In genomic region chr11:80435345-80435744, GRCh38 we compare ENCODE assay signal across 24 cellular contexts.
DNase-seq lines count a peak whose midpoint lies in the region; ATAC-seq, FAIRE-seq and TF ChIP-seq lines count a peak whose summit lies in the region.
"Had no signal": no experiment of that assay in that cellular context is flagged by ENCODE, and none has a peak within 500 bp of the region (broad histone marks: within the 10 kb centered on the region; RNA-seq: fewer than 3 reads in every experiment).

No MANE protein-coding gene starts in this region.

- H3K36me3 ChIP-seq in HepG2 (replicated peaks in 1 of 2; ENCODE audit: control insufficient read depth in 1 of 2, insufficient read depth in 2 of 2, low read length in 2 of 2) (no peaks in the 10 kb centered on the region), right lobe of liver (no peaks in the 10 kb centered on the region), H1 (ENCODE audit: control insufficient read depth in 2 of 4, insufficient read depth in 4 of 4, low read length in 3 of 4) (no peaks in the 10 kb centered on the region), osteoblast (ENCODE audit: insufficient read depth, low read length) (no peaks in the 10 kb centered on the region)
- H3K36me3 ChIP-seq: BE2C; BLaER1 treated with 17β-estradiol and CSF1 and Interleukin-3, amounts not matched to agents 10 nM and 100 nM had no signal

- intact Hi-C loops in HepG2 (cut with micrococcal nuclease; ENCODE audit: unreplicated experiment) = no loop called here
- intact Hi-C loops in right lobe of liver (cut with DNase I) = no loop called here

- H3K4me2 ChIP-seq in HepG2 (ENCODE audit: low read depth, low read length) = no peak overlapping the region
- no peak overlapping the region for H3K4me2 ChIP-seq in H1 (ENCODE audit: insufficient read depth in 1 of 2, low read depth in 2 of 2, low read length in 2 of 2)
- no peak overlapping the region for H3K4me2 ChIP-seq in osteoblast (ENCODE audit: insufficient read depth, low read length)
- H3K4me2 ChIP-seq: BLaER1 treated with 17β-estradiol and CSF1 and Interleukin-3, amounts not matched to agents 10 nM and 100 nM had no signal

- no peak for DNase-seq in HepG2 (ENCODE audit: low spot score)
- no peak for DNase-seq in right lobe of liver
- no peak for DNase-seq in H1 (ENCODE audit: low read depth in 1 of 2, low spot score in 2 of 2)
- DNase-seq in osteoblast (ENCODE audit: insufficient read length, low spot score, missing footprints) = peak; percentile 19
- DNase-seq in activated T-cell treated with anti-CD3 and anti-CD28 coated beads for 4 hours = no peak
- DNase-seq: ACHN; AML-193; BE2C; CD4-positive, alpha-beta T cell; CD8-positive, alpha-beta memory T cell; DMS 273 treated with DMSO at 0.1 percent for 48 hours; DMS79; EL; GDM1; GOT3; H7; HCEC 1CT had no signal

- in situ Hi-C loops in HepG2 (cut with HindIII; ENCODE audit: extremely low pct_ligation_motif_present, low pct_unique_long_range_greater_than_20kb) = no loop called here

- no peak overlapping the region for H4K91ac ChIP-seq in H1 (replicated peaks; ENCODE audit: insufficient read length, low read length)

- H3K9me3 ChIP-seq in HepG2 (ENCODE audit: low read length) (no peaks in the 10 kb centered on the region), right lobe of liver (no peaks in the 10 kb centered on the region), H1 (ENCODE audit: insufficient read depth in 2 of 2, low read depth in 1 of 2, low read length in 1 of 2) (no peaks in the 10 kb centered on the region), osteoblast (ENCODE audit: low read depth, low read length) (no peaks in the 10 kb centered on the region)
- H3K9me3 ChIP-seq: BE2C; BLaER1 treated with 17β-estradiol and CSF1 and Interleukin-3, amounts not matched to agents 10 nM and 100 nM had no signal

- H3K4me1 ChIP-seq in HepG2 (ENCODE audit: insufficient read depth, low read length) (no peaks in the 10 kb centered on the region), right lobe of liver (no peaks in the 10 kb centered on the region), H1 (replicated peaks in 1 of 4; ENCODE audit: control insufficient read depth in 3 of 4, insufficient read depth in 4 of 4, low read length in 3 of 4) (no peaks in the 10 kb centered on the region), osteoblast (ENCODE audit: insufficient read depth, low read length) (no peaks in the 10 kb centered on the region)
- H3K4me1 ChIP-seq: BE2C had no signal

- no peak overlapping the region for H2AFZ ChIP-seq in HepG2 (ENCODE audit: low read length)
- no peak overlapping the region for H2AFZ ChIP-seq in H1 (ENCODE audit: low read length)
- H2AFZ ChIP-seq in osteoblast (ENCODE audit: low read length) = no peak overlapping the region

- no peak for TF ChIP-seq POLR2A in HepG2 (IDR thresholded peaks at IDR 0.05; ENCODE audit: insufficient read depth in 1 of 2, low read depth in 2 of 2, low read length in 2 of 2)
- TF ChIP-seq POLR2A in right lobe of liver (IDR thresholded peaks at IDR 0.05) = no peak
- TF ChIP-seq POLR2A in H1 (IDR thresholded peaks at IDR 0.05; ENCODE audit: control extremely low read depth in 1 of 2, low read depth in 2 of 2, low read length in 2 of 2) = no peak

- H3K27me3 ChIP-seq in HepG2 (ENCODE audit: control insufficient read depth in 1 of 2, insufficient read depth in 2 of 2, low read length in 2 of 2) (no peaks in the 10 kb centered on the region), right lobe of liver (no peaks in the 10 kb centered on the region), H1 (replicated peaks in 1 of 4; ENCODE audit: control insufficient read depth in 3 of 4, extremely low read depth in 1 of 4, insufficient read depth in 3 of 4, low read length in 3 of 4) (no peaks in the 10 kb centered on the region), osteoblast (ENCODE audit: insufficient read depth, low read length) (no peaks in the 10 kb centered on the region)
- H3K27me3 ChIP-seq: BE2C; BLaER1 treated with 17β-estradiol and CSF1 and Interleukin-3, amounts not matched to agents 10 nM and 100 nM had no signal

- no peak overlapping the region for H3K9ac ChIP-seq in HepG2 (ENCODE audit: insufficient read depth, low read depth, low read length)
- H3K9ac ChIP-seq in H1 (replicated peaks in 1 of 4; ENCODE audit: extremely low read depth in 1 of 4, low read depth in 3 of 4, low read length in 3 of 4) = no peak overlapping the region
- H3K9ac ChIP-seq: BLaER1 treated with 17β-estradiol and CSF1 and Interleukin-3, amounts not matched to agents 10 nM and 100 nM had no signal

- H4K5ac ChIP-seq in H1 (ENCODE audit: insufficient read length, low read depth, low read length) = no peak overlapping the region

- H3K79me2 ChIP-seq in HepG2 (ENCODE audit: insufficient read depth, low read length) (no peaks in the 10 kb centered on the region), H1 (ENCODE audit: control insufficient read depth in 1 of 2, insufficient read depth in 2 of 2, low read length in 2 of 2) (no peaks in the 10 kb centered on the region), osteoblast (ENCODE audit: insufficient read depth, low read length) (no peaks in the 10 kb centered on the region)

- TF ChIP-seq RAD21 in HepG2 (CRISPR knock-in tag; IDR thresholded peaks at IDR 0.05) = no peak
- no peak for TF ChIP-seq RAD21 in H1 (IDR thresholded peaks at IDR 0.05 in 1 of 2, conservative IDR thresholded peaks at IDR 0.05 in 1 of 2; ENCODE audit: low read depth in 2 of 2, low read length in 2 of 2)

- no peak overlapping the region for H3K14ac ChIP-seq in H1 (ENCODE audit: insufficient read length)

- CTCF ChIA-PET in HepG2 (lab: Yijun Ruan, JAX; ENCODE audit: low intra/inter-chr PET ratio, low total read pairs) (no interaction called here), H1 (lab: Charles Lee; ENCODE audit: partially characterized antibody) (interaction anchor here (0.7 to 1.0 kb wide), 2 partner anchors 11 to 806 kb away, joined by 3 to 4 read pairs; no protein-coding TSS in a partner anchor)

- FAIRE-seq in HepG2 (lab: Jason Lieb, UNC) = no peak
- FAIRE-seq in H1 (lab: Jason Lieb, UNC) = no peak
- FAIRE-seq: A204.1, D721Med, GM12891, GM18507 had no signal

- no peak overlapping the region for H4K8ac ChIP-seq in H1 (ENCODE audit: extremely low read depth, insufficient read depth, low read length)

- H2BK12ac ChIP-seq in H1 (ENCODE audit: low read depth, low read length) = no peak overlapping the region

- no peak overlapping the region for H2BK120ac ChIP-seq in H1 (replicated peaks; ENCODE audit: low read depth, low read length)

- no peaks in the 10 kb centered on the region for H4K20me1 ChIP-seq in HepG2 (ENCODE audit: insufficient read depth, low read length)
- H4K20me1 ChIP-seq in H1 (replicated peaks in 1 of 2; ENCODE audit: control insufficient read depth in 1 of 2, insufficient read depth in 2 of 2, low read length in 2 of 2) = no peaks in the 10 kb centered on the region
- H4K20me1 ChIP-seq in osteoblast (ENCODE audit: insufficient read depth, low read length) = no peaks in the 10 kb centered on the region
- H4K20me1 ChIP-seq: BLaER1 treated with 17β-estradiol and CSF1 and Interleukin-3, amounts not matched to agents 10 nM and 100 nM had no signal

- H2AK5ac ChIP-seq in H1 (ENCODE audit: low read depth, low read length) = no peak overlapping the region

- TF ChIP-seq EP300 in HepG2 (IDR thresholded peaks at IDR 0.05; ENCODE audit: low read depth in 2 of 2, low read length in 2 of 2) (no peak), HepG2 (CRISPR knock-in tag; IDR thresholded peaks at IDR 0.05; ENCODE audit: borderline replicate concordance) (no peak), H1 (IDR thresholded peaks at IDR 0.05; ENCODE audit: borderline replicate concordance in 1 of 2, low read depth in 2 of 2, low read length in 2 of 2) (no peak)

- H3K4me3 ChIP-seq in HepG2 (replicated peaks in 1 of 3; ENCODE audit: insufficient read depth in 1 of 3, low read depth in 2 of 3, low read length in 3 of 3) = no peak overlapping the region
- H3K4me3 ChIP-seq in right lobe of liver = no peak overlapping the region
- H3K4me3 ChIP-seq in H1 (ENCODE audit: extremely low read depth in 1 of 4, insufficient read depth in 2 of 4, low read depth in 3 of 4, low read length in 4 of 4) = no peak overlapping the region
- H3K4me3 ChIP-seq in osteoblast (ENCODE audit: insufficient read depth, low read length) = no peak overlapping the region
- H3K4me3 ChIP-seq: BLaER1 treated with 17β-estradiol and CSF1 and Interleukin-3, amounts not matched to agents 10 nM and 100 nM had no signal

- H2BK5ac ChIP-seq in H1 (ENCODE audit: low read depth, low read length) = no peak overlapping the region

- POLR2A ChIA-PET in HepG2 (lab: Yijun Ruan, JAX) (no interaction called here), H1 (lab: Charles Lee; ENCODE audit: partially characterized antibody) (no interaction called here)

- no peaks in the 10 kb centered on the region; the same call in 1 of the 2 replicates for H3K23me2 ChIP-seq in H1 (ENCODE audit: low read depth, low read length)

- TF ChIP-seq CTCF in HepG2 (CRISPR knock-in tag; IDR thresholded peaks at IDR 0.05) (no peak), right lobe of liver (IDR thresholded peaks at IDR 0.05) (no peak), H1 (IDR thresholded peaks at IDR 0.05; ENCODE audit: control extremely low read depth in 1 of 3, insufficient read depth in 1 of 3, low read depth in 1 of 3, low read length in 3 of 3) (no peak), osteoblast (IDR thresholded peaks at IDR 0.05; ENCODE audit: extremely low read depth, low read depth, low read length) (no peak)

- H3K4ac ChIP-seq in H1 (replicated peaks; ENCODE audit: insufficient read length, low read depth, low read length) = no peak overlapping the region

- BruUV-seq in HepG2 (replicated peaks; lab: Mats Ljungman, UMichigan) = no TSS peak

- no peaks in the 10 kb centered on the region for H3K79me1 ChIP-seq in H1 (ENCODE audit: low read depth, low read length)

- H3K27ac ChIP-seq in HepG2 (ENCODE audit: extremely low read length, insufficient read depth, low read length) (no peak overlapping the region), right lobe of liver (no peak overlapping the region), H1 (ENCODE audit: low read depth, low read length) (no peak overlapping the region), osteoblast (ENCODE audit: low read depth, low read length) (no peak overlapping the region)
- H3K27ac ChIP-seq: 22Rv1; BLaER1 treated with 17β-estradiol and CSF1 and Interleukin-3, amounts not matched to agents 10 nM and 100 nM had no signal

- H3K23ac ChIP-seq in H1 (ENCODE audit: insufficient read length) = no peak overlapping the region

- no peak overlapping the region for H2BK15ac ChIP-seq in H1 (ENCODE audit: low read length)

- H3K56ac ChIP-seq in H1 (replicated peaks; ENCODE audit: insufficient read length, low read depth, low read length) = no peak overlapping the region

- H3K18ac ChIP-seq in H1 (ENCODE audit: extremely low read depth, low read length) = no peak overlapping the region

- ATAC-seq in HepG2 (no peak), right lobe of liver (no peak), HG03457 (IDR thresholded peaks at IDR 0.05; ENCODE audit: unreplicated experiment) (no peak)

- no peak overlapping the region for H2BK20ac ChIP-seq in H1 (ENCODE audit: low read length)

Comparison
In these comparisons a context has a peak if more than half of its experiments do, and no peak if none do; other contexts are left out.
1. Of the 41 proteins assayed by ChIP-seq in both HepG2 and H1: peak only in HepG2: none; only in H1: none; in both: MAFK; in neither: 40.